17 cellular contexts compared by ENCODE assay signal in genomic region chr4:118798658-118799057, GRCh38. TPM values are rescaled to one million over a fixed set of nuclear protein-coding genes. Genes with fewer than 3 reads are reported as not detected.
DNase-seq lines count a peak whose midpoint lies in the region; ATAC-seq and TF ChIP-seq lines count a peak whose summit lies in the region.
"Had no signal": no experiment of that assay in that cellular context is flagged by ENCODE, and none has a peak within 500 bp of the region (broad histone marks: within the 10 kb centered on the region; RNA-seq: fewer than 3 reads in every experiment).

No MANE protein-coding gene starts in this region.

- WGBS in GM23248 (ENCODE audit: low coverage in 1 of 2, low lambda C conversion rate in 2 of 2, missing lambda C conversion rate in 2 of 2), 2 experiments: 75% methylated on average over 3 of the region's 3 CpGs

- H3K4me1 ChIP-seq in ACC112 (ENCODE audit: control insufficient read depth, insufficient read depth, low read length, unreplicated experiment): peaks cover 19% of the 10 kb centered on the region
- H3K4me1 ChIP-seq in GM23248 (ENCODE audit: insufficient read depth): peaks cover 27% of the 10 kb centered on the region
- H3K4me1 ChIP-seq: HAP-1 had no signal

- peaks cover 68% of the 10 kb centered on the region for H3K79me2 ChIP-seq in ACC112 (ENCODE audit: control insufficient read depth, insufficient read depth, low read length, unreplicated experiment)
- H3K79me2 ChIP-seq in GM23248 (ENCODE audit: insufficient read depth): peaks cover 100% of the 10 kb centered on the region

- no peaks in the 10 kb centered on the region for H3K9me3 ChIP-seq in GM23248 (ENCODE audit: low read depth)
- H3K9me3 ChIP-seq: HAP-1, pancreas had no signal

- H2AFZ ChIP-seq in ACC112 (ENCODE audit: low read length, unreplicated experiment) (no peak overlapping the region), GM23248 (no peak overlapping the region)

- no peak overlapping the region for H3K4me2 ChIP-seq in GM23248 (ENCODE audit: unreplicated experiment)

- TF ChIP-seq CTCF in fibroblast of pulmonary artery (IDR thresholded peaks at IDR 0.05; ENCODE audit: low read length, missing control alignments): peak; percentile 21

- in situ Hi-C loops in GM23248 (cut with MboI): no loop called here

- 0 out of 2 replicates have a peak overlapping the region, but pooled peaks have one; percentile 0 for H3K9ac ChIP-seq in GM23248

- H3K27ac ChIP-seq in ACC112 (ENCODE audit: low read depth, low read length): peak overlapping the region; percentile 19; the same call in 1 of the 2 replicates
- H3K27ac ChIP-seq in GM23248: peak overlapping the region; percentile 31
- peak overlapping the region; percentile 37 for H3K27ac ChIP-seq in angular gyrus (ENCODE audit: low read depth, low read length)
- H3K27ac ChIP-seq: pancreas had no signal

- DNase-seq in GM23248 (peak; percentile 21), fibroblast of pulmonary artery (ENCODE audit: low read depth) (no peak), Ammon's horn (ENCODE audit: low spot score) (no peak), UCSD-AML1 (lab: John Stamatoyannopoulos, UW; ENCODE audit: unreplicated experiment) (no peak), MV-4-11 (lab: John Stamatoyannopoulos, UW) (no peak)
- DNase-seq: activated CD4-positive, CD25-positive, alpha-beta regulatory T cell; GDM1; left ventricle myocardium superior; NCI-H146; NCI-H2227 treated with DMSO at 0.1 percent for 48 hours; pancreas; stimulated activated CD4-positive, alpha-beta T cell treated with anti-CD3 and anti-CD28 coated beads, Interleukin-4, amount 100 ng/mL, for 1 hour; T-helper 1 cell had no signal

- no peak for ATAC-seq in GM21825 (IDR thresholded peaks at IDR 0.05; ENCODE audit: unreplicated experiment)
- ATAC-seq: left ventricle myocardium superior, pancreas had no signal

- H3K36me3 ChIP-seq in ACC112 (ENCODE audit: insufficient read depth, low read length): peaks cover 50% of the 10 kb centered on the region
- H3K36me3 ChIP-seq in GM23248 (ENCODE audit: low read depth): peaks cover 91% of the 10 kb centered on the region

- H3K27me3 ChIP-seq in ACC112 (ENCODE audit: insufficient read depth, low read length): no peaks in the 10 kb centered on the region
- no peaks in the 10 kb centered on the region for H3K27me3 ChIP-seq in GM23248 (replicated peaks; ENCODE audit: insufficient read depth)
- H3K27me3 ChIP-seq: pancreas had no signal

- H3K9me2 ChIP-seq in GM23248 (ENCODE audit: insufficient read depth): no peaks in the 10 kb centered on the region

- H3K4me3 ChIP-seq in ACC112 (ENCODE audit: low read depth, low read length) (no peak overlapping the region), GM23248 (no peak overlapping the region), fibroblast of pulmonary artery (replicated peaks; ENCODE audit: low read depth, low read length) (no peak overlapping the region)
- H3K4me3 ChIP-seq: HAP-1, pancreas had no signal

- H4K20me1 ChIP-seq in GM23248 (ENCODE audit: insufficient read depth): no peaks in the 10 kb centered on the region

- H3F3A ChIP-seq in GM23248 (ENCODE audit: insufficient read depth): peaks cover 59% of the 10 kb centered on the region

RNA-seq across cellular contexts. Expression of gene SEC24D, which starts 37.3 kb away (rescaled TPM):
- total RNA-seq in GM23248 (2014; rRNA removed; shearing (Covaris generic)): 148 and 166 TPM in 2 replicates
- 131 and 136 TPM in 2 replicates for polyA plus RNA-seq in GM23248 (2016; fragmentation: Nextera tagmentation; extraction: Ambion mirVana)
